Comparison of ENCODE assay signal across 19 cellular contexts in genomic region chr2:162016080-162016479, GRCh38. TPM values are rescaled to one million over a fixed set of nuclear protein-coding genes. Genes with fewer than 3 reads are reported as not detected.
DNase-seq lines count a peak whose midpoint lies in the region; ATAC-seq lines count a peak whose summit lies in the region.
"Had no signal": no experiment of that assay in that cellular context is flagged by ENCODE, and none has a peak within 500 bp of the region (broad histone marks: within the 10 kb centered on the region; RNA-seq: fewer than 3 reads in every experiment).

No MANE protein-coding gene starts in this region.

- ATAC-seq in T-helper 17 cell (no peak), HG03039 (IDR thresholded peaks at IDR 0.05; ENCODE audit: unreplicated experiment) (no peak)
- no peak for ATAC-seq in naive thymus-derived CD8-positive, alpha-beta T cell
- ATAC-seq: Right ventricle myocardium inferior had no signal

- H3K36me3 Mint-ChIP-seq in activated naive CD4-positive, alpha-beta T cell treated with anti-CD3 and anti-CD28 coated beads, Interleukin-2, amount 50 U/mL, for 24 hours = peaks cover 15% of the 10 kb centered on the region
- H3K36me3 Mint-ChIP-seq in activated naive CD4-positive, alpha-beta T cell treated with anti-CD3 and anti-CD28 coated beads, Interleukin-2, amount 10 ng/mL, durations not matched to agents 7 days and 5 days = peaks cover 90% of the 10 kb centered on the region
- peaks cover 2 to 30% (median 26%) of the 10 kb centered on the region in 3 donors for H3K36me3 Mint-ChIP-seq in CD8-positive, alpha-beta memory T cell
- H3K36me3 Mint-ChIP-seq in T-helper 17 cell (ENCODE audit: low read depth) = peaks cover 6% of the 10 kb centered on the region
- H3K36me3 Mint-ChIP-seq in naive thymus-derived CD8-positive, alpha-beta T cell = peaks cover 0 to 37% (median 20%) of the 10 kb centered on the region in 3 donors

- no peaks in the 10 kb centered on the region for H3K9me3 Mint-ChIP-seq in activated naive CD4-positive, alpha-beta T cell treated with anti-CD3 and anti-CD28 coated beads, Interleukin-2, amount 50 U/mL, for 24 hours
- H3K9me3 Mint-ChIP-seq in activated naive CD4-positive, alpha-beta T cell treated with anti-CD3 and anti-CD28 coated beads, Interleukin-2, amount 10 ng/mL, durations not matched to agents 7 days and 5 days = no peaks in the 10 kb centered on the region
- no peaks in the 10 kb centered on the region for H3K9me3 Mint-ChIP-seq in CD8-positive, alpha-beta memory T cell
- H3K9me3 Mint-ChIP-seq in naive thymus-derived CD8-positive, alpha-beta T cell = no peaks in the 10 kb centered on the region

- no peaks in the 10 kb centered on the region for H3K9me3 ChIP-seq in CD8-positive, alpha-beta memory T cell (ENCODE audit: low read length)
- H3K9me3 ChIP-seq in T-helper 17 cell (ENCODE audit: control insufficient read depth, low read length, poor library complexity, severe bottlenecking) = no peaks in the 10 kb centered on the region
- H3K9me3 ChIP-seq: BLaER1 treated with 17β-estradiol and CSF1 and Interleukin-3, amounts not matched to agents 10 nM and 100 nM had no signal

- peak overlapping the region; percentile 96 for H3K27ac Mint-ChIP-seq in activated naive CD4-positive, alpha-beta T cell treated with anti-CD3 and anti-CD28 coated beads, Interleukin-2, amount 50 U/mL, for 24 hours
- H3K27ac Mint-ChIP-seq in activated naive CD4-positive, alpha-beta T cell treated with anti-CD3 and anti-CD28 coated beads, Interleukin-2, amount 10 ng/mL, durations not matched to agents 7 days and 5 days = no peak overlapping the region
- H3K27ac Mint-ChIP-seq in CD8-positive, alpha-beta memory T cell = peak overlapping the region in 6 of 8 donors; percentile 47 to 95 (median 88)
- peak overlapping the region; percentile 99 for H3K27ac Mint-ChIP-seq in T-helper 17 cell
- H3K27ac Mint-ChIP-seq in naive thymus-derived CD8-positive, alpha-beta T cell = peak overlapping the region in 9 of 10 donors; percentile 49 to 99 (median 97)

- CTCF ChIA-PET in activated naive CD4-positive, alpha-beta T cell treated with anti-CD3 and anti-CD28 coated beads, Interleukin-2, amount 10 ng/mL, durations not matched to agents 7 days and 5 days (lab: Charles Lee) = interaction anchor here (2.1 kb wide), 1 partner anchor 20 kb away, joined by 6 read pairs; no protein-coding TSS in a partner anchor
- CTCF ChIA-PET in CD8-positive, alpha-beta memory T cell (lab: Charles Lee) = no interaction called here

- no peak overlapping the region for H3K4me3 Mint-ChIP-seq in activated naive CD4-positive, alpha-beta T cell treated with anti-CD3 and anti-CD28 coated beads, Interleukin-2, amount 50 U/mL, for 24 hours
- no peak overlapping the region for H3K4me3 Mint-ChIP-seq in activated naive CD4-positive, alpha-beta T cell treated with anti-CD3 and anti-CD28 coated beads, Interleukin-2, amount 10 ng/mL, durations not matched to agents 7 days and 5 days
- no peak overlapping the region for H3K4me3 Mint-ChIP-seq in CD8-positive, alpha-beta memory T cell
- no peak overlapping the region for H3K4me3 Mint-ChIP-seq in T-helper 17 cell
- H3K4me3 Mint-ChIP-seq in naive thymus-derived CD8-positive, alpha-beta T cell = no peak overlapping the region

- H3K4me3 ChIP-seq in CD8-positive, alpha-beta memory T cell (ENCODE audit: low read length) = no peak overlapping the region
- H3K4me3 ChIP-seq: BLaER1 treated with 17β-estradiol and CSF1 and Interleukin-3, amounts not matched to agents 10 nM and 100 nM; SK-N-MC had no signal

- POLR2A ChIA-PET in CD8-positive, alpha-beta memory T cell (lab: Charles Lee) = no interaction called here
- POLR2A ChIA-PET in naive thymus-derived CD8-positive, alpha-beta T cell (lab: Charles Lee) = interaction anchor here (1.1 kb wide), 1 partner anchor 45 kb away, joined by 3 read pairs; no protein-coding TSS in a partner anchor

- H3K36me3 ChIP-seq in CD8-positive, alpha-beta memory T cell (ENCODE audit: insufficient read depth, low read length) = peaks cover 12% of the 10 kb centered on the region
- H3K36me3 ChIP-seq: BLaER1 treated with 17β-estradiol and CSF1 and Interleukin-3, amounts not matched to agents 10 nM and 100 nM had no signal

- H3K4me1 ChIP-seq in CD8-positive, alpha-beta memory T cell (ENCODE audit: insufficient read depth, low read length) = peaks cover 52% of the 10 kb centered on the region

- H3K4me1 Mint-ChIP-seq in activated naive CD4-positive, alpha-beta T cell treated with anti-CD3 and anti-CD28 coated beads, Interleukin-2, amount 50 U/mL, for 24 hours = peaks cover 65% of the 10 kb centered on the region
- peaks cover 61% of the 10 kb centered on the region for H3K4me1 Mint-ChIP-seq in activated naive CD4-positive, alpha-beta T cell treated with anti-CD3 and anti-CD28 coated beads, Interleukin-2, amount 10 ng/mL, durations not matched to agents 7 days and 5 days
- peaks cover 44 to 55% (median 46%) of the 10 kb centered on the region in 3 donors for H3K4me1 Mint-ChIP-seq in CD8-positive, alpha-beta memory T cell
- H3K4me1 Mint-ChIP-seq in T-helper 17 cell = peaks cover 42% of the 10 kb centered on the region
- peaks cover 23 to 52% (median 52%) of the 10 kb centered on the region in 4 donors for H3K4me1 Mint-ChIP-seq in naive thymus-derived CD8-positive, alpha-beta T cell

- no peaks in the 10 kb centered on the region for H3K27me3 ChIP-seq in CD8-positive, alpha-beta memory T cell (ENCODE audit: insufficient read depth, low read length, poor library complexity, severe bottlenecking)
- H3K27me3 ChIP-seq: BLaER1 treated with 17β-estradiol and CSF1 and Interleukin-3, amounts not matched to agents 10 nM and 100 nM had no signal

- no peak for DNase-seq in activated naive CD4-positive, alpha-beta T cell treated with anti-CD3 and anti-CD28 coated beads, Interleukin-2, amount 10 ng/mL, durations not matched to agents 7 days and 5 days
- no peak for DNase-seq in CD8-positive, alpha-beta memory T cell
- DNase-seq in T-helper 17 cell = no peak
- no peak for DNase-seq in naive thymus-derived CD8-positive, alpha-beta T cell
- no peak for DNase-seq in iPS-NIHi7 (ENCODE audit: extremely low spot score)
- DNase-seq: COR-L47, DMS 273 treated with DMSO at 0.1 percent for 48 hours, Kasumi-1, MM.1S, NCI-H1092, NCI-H146, NCI-H2029 treated with DMSO at 0.1 percent for 48 hours, NCI-H2171 had no signal

- no peaks in the 10 kb centered on the region for H3K27me3 Mint-ChIP-seq in activated naive CD4-positive, alpha-beta T cell treated with anti-CD3 and anti-CD28 coated beads, Interleukin-2, amount 50 U/mL, for 24 hours
- no peaks in the 10 kb centered on the region for H3K27me3 Mint-ChIP-seq in activated naive CD4-positive, alpha-beta T cell treated with anti-CD3 and anti-CD28 coated beads, Interleukin-2, amount 10 ng/mL, durations not matched to agents 7 days and 5 days
- no peaks in the 10 kb centered on the region for H3K27me3 Mint-ChIP-seq in CD8-positive, alpha-beta memory T cell
- no peaks in the 10 kb centered on the region for H3K27me3 Mint-ChIP-seq in T-helper 17 cell
- no peaks in the 10 kb centered on the region for H3K27me3 Mint-ChIP-seq in naive thymus-derived CD8-positive, alpha-beta T cell

- no peak overlapping the region for H3K27ac ChIP-seq in CD8-positive, alpha-beta memory T cell (ENCODE audit: low read depth, low read length)
- H3K27ac ChIP-seq: BLaER1 treated with 17β-estradiol and CSF1 and Interleukin-3, amounts not matched to agents 10 nM and 100 nM; SK-N-MC had no signal

RNA-seq across cellular contexts. Expression of gene DPP4, which starts 57.9 kb away (rescaled TPM):
- total RNA-seq in CD8-positive, alpha-beta memory T cell = 10 to 100 TPM; 14.6 to 15.4 TPM
- polyA plus RNA-seq in CD8-positive, alpha-beta memory T cell = 71.7 TPM
- total RNA-seq in T-helper 17 cell = 10 to 100 TPM; 53.6 to 57.3 TPM
- total RNA-seq in naive thymus-derived CD8-positive, alpha-beta T cell = 10 to 100 TPM; 23.4 to 27.0 TPM
- 10 to 100 TPM; 13.3 to 49.6 (median 44.4) TPM for polyA plus RNA-seq in naive thymus-derived CD8-positive, alpha-beta T cell
- total RNA-seq: H4 had no signal
